ENCODE assay signal across 10 cellular contexts in genomic region chr12:100827901-100828520, GRCh38. TPM values are rescaled to one million over a fixed set of nuclear protein-coding genes. Genes with fewer than 3 reads are reported as not detected.
DNase-seq lines count a peak whose midpoint lies in the region; ATAC-seq and TF ChIP-seq lines count a peak whose summit lies in the region.
"Had no signal": no experiment of that assay in that cellular context is flagged by ENCODE, and none has a peak within 500 bp of the region (broad histone marks: within the 10 kb centered on the region; RNA-seq: fewer than 3 reads in every experiment).

No MANE protein-coding gene starts in this region.

- ATAC-seq in HG02884 (IDR thresholded peaks at IDR 0.05; ENCODE audit: unreplicated experiment) (peak; percentile 70), GM19452 (IDR thresholded peaks at IDR 0.05; ENCODE audit: unreplicated experiment) (no peak)

- peak; percentile 91 for TF ChIP-seq CTCF in epithelial cell of esophagus (IDR thresholded peaks at IDR 0.05; ENCODE audit: insufficient read depth, low read depth, low read length, missing control alignments)

- no peak overlapping the region for H3K4me3 ChIP-seq in epithelial cell of esophagus (ENCODE audit: low read length)

- DNase-seq in EH (ENCODE audit: low read depth) (peak; percentile 62), NCI-H748 treated with DMSO at 0.1 percent for 48 hours (lab: John Stamatoyannopoulos, UW) (peak; percentile 51), epithelial cell of esophagus (ENCODE audit: low read depth) (peak; percentile 69), retina (peak; percentile 6), cerebellum (ENCODE audit: low spot score) (no peak), T1000 (lab: John Stamatoyannopoulos, UW) (no peak)
- DNase-seq: naive B cell had no signal

RNA-seq across cellular contexts. Expression of gene ANO4, which starts 33.4 kb away (rescaled TPM):
- total RNA-seq in cerebellum = 44.3 TPM
- total RNA-seq: T-helper 2 cell treated with Interferon-gamma antibody and Interleukin-4, amounts not matched to agents 100 ng/mL and 5 ng/mL, for 36 hours had no signal

Comparison
In these comparisons a context has a peak if more than half of its experiments do, and no peak if none do; other contexts are left out.
1. DNase-seq: peak in EH (single experiment), NCI-H748 treated with DMSO at 0.1 percent for 48 hours (single experiment), epithelial cell of esophagus (single experiment) and retina (single experiment); none in cerebellum (single experiment) and T1000 (single experiment).